In the genomic region with DNA sequence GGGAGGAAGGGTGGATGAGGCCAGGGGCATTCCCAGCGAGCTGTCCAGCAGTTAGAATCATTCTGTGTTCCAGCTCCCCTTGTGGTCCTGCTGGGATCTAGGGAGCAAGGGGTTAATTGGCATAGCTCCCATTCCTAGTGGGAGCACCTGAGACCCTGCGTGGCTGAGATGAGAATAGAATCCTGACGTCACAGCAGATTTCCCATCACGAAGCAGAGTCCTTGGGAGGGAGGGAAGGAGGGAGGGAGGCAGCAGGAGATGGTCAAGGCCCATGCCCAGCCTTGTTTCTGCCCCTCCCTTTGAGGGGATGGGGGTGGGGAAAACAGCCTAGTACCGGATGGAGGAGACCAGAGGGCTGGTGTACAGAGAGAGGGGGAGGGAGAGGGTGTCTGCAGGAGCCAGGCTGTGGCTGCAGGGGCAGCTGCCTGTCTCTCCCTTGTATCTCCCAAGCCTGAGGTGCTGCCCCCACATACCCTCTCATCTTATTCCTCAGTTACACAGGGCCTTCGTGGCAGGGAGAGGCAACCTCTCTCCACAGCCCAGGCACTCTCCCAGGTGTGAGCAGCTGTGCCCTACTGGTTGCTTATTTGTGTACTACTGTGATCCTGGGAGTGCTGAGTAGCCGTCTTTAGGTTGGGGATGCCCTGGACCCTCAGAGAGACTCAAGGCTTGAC, we compare ENCODE assay signal across 1 cellular context.
TF ChIP-seq lines count a peak whose summit lies in the region.

No MANE protein-coding gene starts in this region.

TF ChIP-seq in GM23338, 12 proteins besides CTCF, POLR2A, EP300 and RAD21:
- TF ChIP-seq, protein P1, sequence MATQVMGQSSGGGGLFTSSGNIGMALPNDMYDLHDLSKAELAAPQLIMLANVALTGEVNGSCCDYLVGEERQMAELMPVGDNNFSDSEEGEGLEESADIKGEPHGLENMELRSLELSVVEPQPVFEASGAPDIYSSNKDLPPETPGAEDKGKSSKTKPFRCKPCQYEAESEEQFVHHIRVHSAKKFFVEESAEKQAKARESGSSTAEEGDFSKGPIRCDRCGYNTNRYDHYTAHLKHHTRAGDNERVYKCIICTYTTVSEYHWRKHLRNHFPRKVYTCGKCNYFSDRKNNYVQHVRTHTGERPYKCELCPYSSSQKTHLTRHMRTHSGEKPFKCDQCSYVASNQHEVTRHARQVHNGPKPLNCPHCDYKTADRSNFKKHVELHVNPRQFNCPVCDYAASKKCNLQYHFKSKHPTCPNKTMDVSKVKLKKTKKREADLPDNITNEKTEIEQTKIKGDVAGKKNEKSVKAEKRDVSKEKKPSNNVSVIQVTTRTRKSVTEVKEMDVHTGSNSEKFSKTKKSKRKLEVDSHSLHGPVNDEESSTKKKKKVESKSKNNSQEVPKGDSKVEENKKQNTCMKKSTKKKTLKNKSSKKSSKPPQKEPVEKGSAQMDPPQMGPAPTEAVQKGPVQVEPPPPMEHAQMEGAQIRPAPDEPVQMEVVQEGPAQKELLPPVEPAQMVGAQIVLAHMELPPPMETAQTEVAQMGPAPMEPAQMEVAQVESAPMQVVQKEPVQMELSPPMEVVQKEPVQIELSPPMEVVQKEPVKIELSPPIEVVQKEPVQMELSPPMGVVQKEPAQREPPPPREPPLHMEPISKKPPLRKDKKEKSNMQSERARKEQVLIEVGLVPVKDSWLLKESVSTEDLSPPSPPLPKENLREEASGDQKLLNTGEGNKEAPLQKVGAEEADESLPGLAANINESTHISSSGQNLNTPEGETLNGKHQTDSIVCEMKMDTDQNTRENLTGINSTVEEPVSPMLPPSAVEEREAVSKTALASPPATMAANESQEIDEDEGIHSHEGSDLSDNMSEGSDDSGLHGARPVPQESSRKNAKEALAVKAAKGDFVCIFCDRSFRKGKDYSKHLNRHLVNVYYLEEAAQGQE (IDR thresholded peaks at IDR 0.05; ENCODE audit: unreplicated experiment) = peak; percentile 52
- TF ChIP-seq NANOG (IDR thresholded peaks at IDR 0.05; ENCODE audit: borderline replicate concordance) = no peak
- no peak for TF ChIP-seq EZH2phosphoT487 (IDR thresholded peaks at IDR 0.05; ENCODE audit: unreplicated experiment)
- no peak for TF ChIP-seq STAT1 (IDR thresholded peaks at IDR 0.05; ENCODE audit: unreplicated experiment)
- TF ChIP-seq, protein P2, sequence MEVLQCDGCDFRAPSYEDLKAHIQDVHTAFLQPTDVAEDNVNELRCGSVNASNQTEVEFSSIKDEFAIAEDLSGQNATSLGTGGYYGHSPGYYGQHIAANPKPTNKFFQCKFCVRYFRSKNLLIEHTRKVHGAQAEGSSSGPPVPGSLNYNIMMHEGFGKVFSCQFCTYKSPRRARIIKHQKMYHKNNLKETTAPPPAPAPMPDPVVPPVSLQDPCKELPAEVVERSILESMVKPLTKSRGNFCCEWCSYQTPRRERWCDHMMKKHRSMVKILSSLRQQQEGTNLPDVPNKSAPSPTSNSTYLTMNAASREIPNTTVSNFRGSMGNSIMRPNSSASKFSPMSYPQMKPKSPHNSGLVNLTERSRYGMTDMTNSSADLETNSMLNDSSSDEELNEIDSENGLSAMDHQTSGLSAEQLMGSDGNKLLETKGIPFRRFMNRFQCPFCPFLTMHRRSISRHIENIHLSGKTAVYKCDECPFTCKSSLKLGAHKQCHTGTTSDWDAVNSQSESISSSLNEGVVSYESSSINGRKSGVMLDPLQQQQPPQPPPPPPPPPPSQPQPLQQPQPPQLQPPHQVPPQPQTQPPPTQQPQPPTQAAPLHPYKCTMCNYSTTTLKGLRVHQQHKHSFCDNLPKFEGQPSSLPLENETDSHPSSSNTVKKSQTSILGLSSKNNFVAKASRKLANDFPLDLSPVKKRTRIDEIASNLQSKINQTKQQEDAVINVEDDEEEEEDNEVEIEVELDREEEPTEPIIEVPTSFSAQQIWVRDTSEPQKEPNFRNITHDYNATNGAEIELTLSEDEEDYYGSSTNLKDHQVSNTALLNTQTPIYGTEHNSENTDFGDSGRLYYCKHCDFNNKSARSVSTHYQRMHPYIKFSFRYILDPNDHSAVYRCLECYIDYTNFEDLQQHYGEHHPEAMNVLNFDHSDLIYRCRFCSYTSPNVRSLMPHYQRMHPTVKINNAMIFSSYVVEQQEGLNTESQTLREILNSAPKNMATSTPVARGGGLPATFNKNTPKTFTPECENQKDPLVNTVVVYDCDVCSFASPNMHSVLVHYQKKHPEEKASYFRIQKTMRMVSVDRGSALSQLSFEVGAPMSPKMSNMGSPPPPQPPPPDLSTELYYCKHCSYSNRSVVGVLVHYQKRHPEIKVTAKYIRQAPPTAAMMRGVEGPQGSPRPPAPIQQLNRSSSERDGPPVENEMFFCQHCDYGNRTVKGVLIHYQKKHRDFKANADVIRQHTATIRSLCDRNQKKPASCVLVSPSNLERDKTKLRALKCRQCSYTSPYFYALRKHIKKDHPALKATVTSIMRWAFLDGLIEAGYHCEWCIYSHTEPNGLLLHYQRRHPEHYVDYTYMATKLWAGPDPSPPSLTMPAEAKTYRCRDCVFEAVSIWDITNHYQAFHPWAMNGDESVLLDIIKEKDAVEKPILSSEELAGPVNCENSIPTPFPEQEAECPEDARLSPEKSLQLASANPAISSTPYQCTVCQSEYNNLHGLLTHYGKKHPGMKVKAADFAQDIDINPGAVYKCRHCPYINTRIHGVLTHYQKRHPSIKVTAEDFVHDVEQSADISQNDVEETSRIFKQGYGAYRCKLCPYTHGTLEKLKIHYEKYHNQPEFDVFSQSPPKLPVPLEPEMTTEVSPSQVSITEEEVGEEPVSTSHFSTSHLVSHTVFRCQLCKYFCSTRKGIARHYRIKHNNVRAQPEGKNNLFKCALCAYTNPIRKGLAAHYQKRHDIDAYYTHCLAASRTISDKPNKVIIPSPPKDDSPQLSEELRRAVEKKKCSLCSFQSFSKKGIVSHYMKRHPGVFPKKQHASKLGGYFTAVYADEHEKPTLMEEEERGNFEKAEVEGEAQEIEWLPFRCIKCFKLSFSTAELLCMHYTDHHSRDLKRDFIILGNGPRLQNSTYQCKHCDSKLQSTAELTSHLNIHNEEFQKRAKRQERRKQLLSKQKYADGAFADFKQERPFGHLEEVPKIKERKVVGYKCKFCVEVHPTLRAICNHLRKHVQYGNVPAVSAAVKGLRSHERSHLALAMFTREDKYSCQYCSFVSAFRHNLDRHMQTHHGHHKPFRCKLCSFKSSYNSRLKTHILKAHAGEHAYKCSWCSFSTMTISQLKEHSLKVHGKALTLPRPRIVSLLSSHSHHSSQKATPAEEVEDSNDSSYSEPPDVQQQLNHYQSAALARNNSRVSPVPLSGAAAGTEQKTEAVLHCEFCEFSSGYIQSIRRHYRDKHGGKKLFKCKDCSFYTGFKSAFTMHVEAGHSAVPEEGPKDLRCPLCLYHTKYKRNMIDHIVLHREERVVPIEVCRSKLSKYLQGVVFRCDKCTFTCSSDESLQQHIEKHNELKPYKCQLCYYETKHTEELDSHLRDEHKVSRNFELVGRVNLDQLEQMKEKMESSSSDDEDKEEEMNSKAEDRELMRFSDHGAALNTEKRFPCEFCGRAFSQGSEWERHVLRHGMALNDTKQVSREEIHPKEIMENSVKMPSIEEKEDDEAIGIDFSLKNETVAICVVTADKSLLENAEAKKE (CRISPR knock-in tag; IDR thresholded peaks at IDR 0.05) = no peak
- peak; percentile 81 for TF ChIP-seq CREB1 (CRISPR knock-in tag; IDR thresholded peaks at IDR 0.05; ENCODE audit: low read depth)
- no peak for TF ChIP-seq ZNF331 (CRISPR knock-in tag; IDR thresholded peaks at IDR 0.05; ENCODE audit: low read depth)
- no peak for TF ChIP-seq EZH2 (IDR thresholded peaks at IDR 0.05; ENCODE audit: low read depth, unreplicated experiment)
- no peak for TF ChIP-seq ZNF114 (CRISPR knock-in tag; IDR thresholded peaks at IDR 0.05)
- TF ChIP-seq JUNB (IDR thresholded peaks at IDR 0.05; ENCODE audit: unreplicated experiment) = no peak
- TF ChIP-seq, protein P3, sequence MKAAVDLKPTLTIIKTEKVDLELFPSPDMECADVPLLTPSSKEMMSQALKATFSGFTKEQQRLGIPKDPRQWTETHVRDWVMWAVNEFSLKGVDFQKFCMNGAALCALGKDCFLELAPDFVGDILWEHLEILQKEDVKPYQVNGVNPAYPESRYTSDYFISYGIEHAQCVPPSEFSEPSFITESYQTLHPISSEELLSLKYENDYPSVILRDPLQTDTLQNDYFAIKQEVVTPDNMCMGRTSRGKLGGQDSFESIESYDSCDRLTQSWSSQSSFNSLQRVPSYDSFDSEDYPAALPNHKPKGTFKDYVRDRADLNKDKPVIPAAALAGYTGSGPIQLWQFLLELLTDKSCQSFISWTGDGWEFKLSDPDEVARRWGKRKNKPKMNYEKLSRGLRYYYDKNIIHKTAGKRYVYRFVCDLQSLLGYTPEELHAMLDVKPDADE (IDR thresholded peaks at IDR 0.05) = 0 out of 2 replicates have a peak, but pooled peaks have one; percentile 22
- peak; percentile 49; the same call in 1 of the 2 replicates for TF ChIP-seq POLR2AphosphoS5 (IDR thresholded peaks at IDR 0.05; ENCODE audit: low read depth)
TF ChIP-seq in GM23338: peak in this region for 4.
